15 cellular contexts compared by ENCODE assay signal in genomic region chr18:48028081-48028480, GRCh38.
DNase-seq lines count a peak whose midpoint lies in the region; FAIRE-seq and TF ChIP-seq lines count a peak whose summit lies in the region.
"Had no signal": no experiment of that assay in that cellular context is flagged by ENCODE, and none has a peak within 500 bp of the region (broad histone marks: within the 10 kb centered on the region; RNA-seq: fewer than 3 reads in every experiment).

No MANE protein-coding gene starts in this region.

- intact Hi-C loops in ascending aorta (cut with DNase I) = loop anchor here (5.0 to 10.0 kb wide), 2 partner anchors 309 to 637 kb away; no protein-coding TSS in a partner anchor
- intact Hi-C loops in kidney (cut with DNase I) = no loop called here
- intact Hi-C loops in activated T-helper 2 cell treated with anti-CD3 and anti-CD28 coated beads, Interferon-gamma antibody, Interleukin-2, Interleukin-4, amounts not matched to agents 10 μg/mL and 5 μg/mL and 100 μg/mL, durations not matched to agents 14 hours and 24 hours and 36 hours (cut with micrococcal nuclease) = no loop called here

- H3K4me1 ChIP-seq in ascending aorta (peaks cover 5 to 8% of the 10 kb centered on the region in 2 donors), kidney (ENCODE audit: control insufficient read depth in 1 of 2, insufficient read depth in 1 of 2, low read depth in 1 of 2, low read length in 2 of 2) (peaks cover 5 to 18% of the 10 kb centered on the region in 2 donors), subcutaneous abdominal adipose tissue (ENCODE audit: control insufficient read depth in 5 of 5, insufficient read depth in 5 of 5, low read length in 5 of 5) (peaks cover 14 to 57% (median 46%) of the 10 kb centered on the region in 5 donors)

- peak overlapping the region in 1 of 2 donors; percentile 7 for H3K9ac ChIP-seq in kidney (ENCODE audit: low read length in 2 of 2)
- H3K9ac ChIP-seq in subcutaneous abdominal adipose tissue (ENCODE audit: low read length in 5 of 5) = peak overlapping the region in 3 of 5 donors; percentile 16 to 59 (median 31)

- peak; percentile 42; the same call in 1 of the 2 replicates for TF ChIP-seq CTCF in HFFc6 (IDR thresholded peaks at IDR 0.05)
- TF ChIP-seq CTCF in ascending aorta (IDR thresholded peaks at IDR 0.05) = no peak
- no peak for TF ChIP-seq CTCF in kidney (IDR thresholded peaks at IDR 0.05; ENCODE audit: borderline replicate concordance, extremely low read depth, insufficient read depth)

- H3K9me3 ChIP-seq in ascending aorta (no peaks in the 10 kb centered on the region), kidney (ENCODE audit: control insufficient read depth in 1 of 2, low read length in 2 of 2) (no peaks in the 10 kb centered on the region), subcutaneous abdominal adipose tissue (ENCODE audit: control insufficient read depth in 5 of 5, low read length in 5 of 5) (no peaks in the 10 kb centered on the region)
- H3K9me3 ChIP-seq: ovary had no signal

- H3K4me3 ChIP-seq in ascending aorta = no peak overlapping the region
- no peak overlapping the region for H3K4me3 ChIP-seq in kidney (ENCODE audit: low read length in 2 of 2)
- no peak overlapping the region for H3K4me3 ChIP-seq in subcutaneous abdominal adipose tissue (ENCODE audit: low read depth in 1 of 5, low read length in 5 of 5)
- H3K4me3 ChIP-seq: ovary had no signal

- no peaks in the 10 kb centered on the region for H3K36me3 ChIP-seq in ascending aorta
- H3K36me3 ChIP-seq in kidney (ENCODE audit: control insufficient read depth in 1 of 2, insufficient read depth in 2 of 2, low read length in 2 of 2) = no peaks in the 10 kb centered on the region
- H3K36me3 ChIP-seq in subcutaneous abdominal adipose tissue (ENCODE audit: control insufficient read depth in 5 of 5, insufficient read depth in 5 of 5, low read length in 5 of 5) = no peaks in the 10 kb centered on the region
- H3K36me3 ChIP-seq: ovary had no signal

- H3K4me3 Mint-ChIP-seq in HFFc6 = no peak overlapping the region
- H3K4me3 Mint-ChIP-seq in activated T-helper 2 cell treated with anti-CD3 and anti-CD28 coated beads, Interferon-gamma antibody, Interleukin-2, Interleukin-4, amounts not matched to agents 10 μg/mL and 5 μg/mL and 100 μg/mL, durations not matched to agents 14 hours and 24 hours and 36 hours (ENCODE audit: low read depth) = no peak overlapping the region
- H3K4me3 Mint-ChIP-seq: activated CD4-positive, alpha-beta memory T cell treated with anti-CD3 and anti-CD28 coated beads for 36 hours had no signal

- peaks cover 3% of the 10 kb centered on the region for H3K4me1 Mint-ChIP-seq in HFFc6 (ENCODE audit: low read depth)
- no peaks in the 10 kb centered on the region for H3K4me1 Mint-ChIP-seq in activated T-helper 2 cell treated with anti-CD3 and anti-CD28 coated beads, Interferon-gamma antibody, Interleukin-2, Interleukin-4, amounts not matched to agents 10 μg/mL and 5 μg/mL and 100 μg/mL, durations not matched to agents 14 hours and 24 hours and 36 hours (ENCODE audit: low read depth)

- H3K27me3 ChIP-seq in ascending aorta = no peaks in the 10 kb centered on the region
- no peaks in the 10 kb centered on the region for H3K27me3 ChIP-seq in subcutaneous abdominal adipose tissue (ENCODE audit: control insufficient read depth in 5 of 5, insufficient read depth in 4 of 5, low read length in 5 of 5)
- H3K27me3 ChIP-seq: ovary had no signal

- no peaks in the 10 kb centered on the region for H3K36me3 Mint-ChIP-seq in HFFc6 (ENCODE audit: low read depth)
- H3K36me3 Mint-ChIP-seq in activated T-helper 2 cell treated with anti-CD3 and anti-CD28 coated beads, Interferon-gamma antibody, Interleukin-2, Interleukin-4, amounts not matched to agents 10 μg/mL and 5 μg/mL and 100 μg/mL, durations not matched to agents 14 hours and 24 hours and 36 hours (ENCODE audit: low read depth) = no peaks in the 10 kb centered on the region
- H3K36me3 Mint-ChIP-seq: activated CD4-positive, alpha-beta memory T cell treated with anti-CD3 and anti-CD28 coated beads for 36 hours had no signal

- no peak for DNase-seq in HFFc6
- no peak for DNase-seq in ascending aorta (ENCODE audit: low spot score in 2 of 2)
- peak; percentile 30 for DNase-seq in kidney
- DNase-seq in activated T-helper 2 cell treated with anti-CD3 and anti-CD28 coated beads, Interferon-gamma antibody, Interleukin-2, Interleukin-4, amounts not matched to agents 10 μg/mL and 5 μg/mL and 100 μg/mL, durations not matched to agents 14 hours and 24 hours and 36 hours (ENCODE audit: low spot score) = no peak
- no peak for DNase-seq in effector CD8-positive, alpha-beta T cell (lab: John Stamatoyannopoulos, UW)
- DNase-seq in anterior cingulate cortex (lab: John Stamatoyannopoulos, UW) = no peak
- DNase-seq: activated CD4-positive, alpha-beta memory T cell treated with anti-CD3 and anti-CD28 coated beads for 36 hours; effector CD4-positive, alpha-beta T cell; KG1; NCI-H1436; NCI-H446 treated with DMSO at 0.1 percent for 48 hours; stimulated activated naive CD4-positive, alpha-beta T cell had no signal

- H3K9me3 Mint-ChIP-seq in HFFc6 = no peaks in the 10 kb centered on the region
- H3K9me3 Mint-ChIP-seq in activated T-helper 2 cell treated with anti-CD3 and anti-CD28 coated beads, Interferon-gamma antibody, Interleukin-2, Interleukin-4, amounts not matched to agents 10 μg/mL and 5 μg/mL and 100 μg/mL, durations not matched to agents 14 hours and 24 hours and 36 hours = no peaks in the 10 kb centered on the region
- H3K9me3 Mint-ChIP-seq: activated CD4-positive, alpha-beta memory T cell treated with anti-CD3 and anti-CD28 coated beads for 36 hours had no signal

- peaks cover 13% of the 10 kb centered on the region for H3K27me3 Mint-ChIP-seq in HFFc6 (ENCODE audit: insufficient read depth)
- H3K27me3 Mint-ChIP-seq in activated T-helper 2 cell treated with anti-CD3 and anti-CD28 coated beads, Interferon-gamma antibody, Interleukin-2, Interleukin-4, amounts not matched to agents 10 μg/mL and 5 μg/mL and 100 μg/mL, durations not matched to agents 14 hours and 24 hours and 36 hours (ENCODE audit: low read depth) = no peaks in the 10 kb centered on the region

- no peak overlapping the region for H3K27ac Mint-ChIP-seq in HFFc6
- H3K27ac Mint-ChIP-seq in activated T-helper 2 cell treated with anti-CD3 and anti-CD28 coated beads, Interferon-gamma antibody, Interleukin-2, Interleukin-4, amounts not matched to agents 10 μg/mL and 5 μg/mL and 100 μg/mL, durations not matched to agents 14 hours and 24 hours and 36 hours = no peak overlapping the region
- H3K27ac Mint-ChIP-seq: activated CD4-positive, alpha-beta memory T cell treated with anti-CD3 and anti-CD28 coated beads for 36 hours had no signal

- H3K27ac ChIP-seq in ascending aorta = peak overlapping the region; percentile 39 to 56
- H3K27ac ChIP-seq in kidney (ENCODE audit: low read depth in 2 of 2, low read length in 2 of 2) = peak overlapping the region in 1 of 2 donors; percentile 24
- H3K27ac ChIP-seq in subcutaneous abdominal adipose tissue (ENCODE audit: low read depth, low read length) = peak overlapping the region; percentile 82

- no peak for FAIRE-seq in kidney (lab: Jason Lieb, UNC)
- FAIRE-seq: GM12892 had no signal
